ENCODE assay signal across 1 cellular context in the genomic region with DNA sequence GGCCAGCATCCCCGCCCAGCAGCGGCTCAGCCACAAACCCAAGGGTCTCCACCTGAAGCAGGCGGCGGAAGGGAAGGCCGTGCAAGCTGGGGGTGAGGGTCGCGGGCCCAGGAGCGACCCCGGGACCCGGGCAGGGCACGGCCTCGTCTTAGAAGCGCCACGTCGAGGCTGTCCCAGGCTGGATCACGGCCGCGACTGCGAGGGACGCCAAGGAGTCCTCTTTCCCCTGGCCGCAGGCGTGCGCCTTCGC.
TF ChIP-seq lines count a peak whose summit lies in the region.

No MANE protein-coding gene starts in this region.

TF ChIP-seq in HepG2, 621 proteins besides CTCF, POLR2A, EP300 and RAD21 (continues in another document):
- TF ChIP-seq ZNF138 (CRISPR knock-in tag; IDR thresholded peaks at IDR 0.05; ENCODE audit: low read depth), result 0 out of 2 replicates have a peak, but pooled peaks have one; percentile 75
- TF ChIP-seq ZNF563 (CRISPR knock-in tag; IDR thresholded peaks at IDR 0.05), result no peak
- no peak for TF ChIP-seq SMAD9 (CRISPR knock-in tag; IDR thresholded peaks at IDR 0.05)
- TF ChIP-seq ZNF431 (CRISPR knock-in tag; IDR thresholded peaks at IDR 0.05; ENCODE audit: borderline replicate concordance, low read depth), result 0 out of 2 replicates have a peak, but pooled peaks have one; percentile 11
- TF ChIP-seq BORCS8-MEF2B (CRISPR knock-in tag; IDR thresholded peaks at IDR 0.05), result peak; percentile 25; the same call in 1 of the 2 replicates
- peak; percentile 42; the same call in 1 of the 2 replicates for TF ChIP-seq ATF2 (CRISPR knock-in tag; IDR thresholded peaks at IDR 0.05)
- TF ChIP-seq ZNF543 (CRISPR knock-in tag; IDR thresholded peaks at IDR 0.05), result 0 out of 2 replicates have a peak, but pooled peaks have one; percentile 70
- TF ChIP-seq ELF1 (CRISPR knock-in tag; IDR thresholded peaks at IDR 0.05), result no peak
- TF ChIP-seq ARNT2 (CRISPR knock-in tag; IDR thresholded peaks at IDR 0.05; ENCODE audit: low read depth), result no peak; the same call in 1 of the 2 replicates
- TF ChIP-seq KDM5B (CRISPR knock-in tag; IDR thresholded peaks at IDR 0.05; ENCODE audit: borderline replicate concordance), result peak; percentile 23; the same call in 1 of the 2 replicates
- no peak for TF ChIP-seq NAIF1 (CRISPR knock-in tag; IDR thresholded peaks at IDR 0.05; ENCODE audit: borderline replicate concordance)
- TF ChIP-seq, protein P1, sequence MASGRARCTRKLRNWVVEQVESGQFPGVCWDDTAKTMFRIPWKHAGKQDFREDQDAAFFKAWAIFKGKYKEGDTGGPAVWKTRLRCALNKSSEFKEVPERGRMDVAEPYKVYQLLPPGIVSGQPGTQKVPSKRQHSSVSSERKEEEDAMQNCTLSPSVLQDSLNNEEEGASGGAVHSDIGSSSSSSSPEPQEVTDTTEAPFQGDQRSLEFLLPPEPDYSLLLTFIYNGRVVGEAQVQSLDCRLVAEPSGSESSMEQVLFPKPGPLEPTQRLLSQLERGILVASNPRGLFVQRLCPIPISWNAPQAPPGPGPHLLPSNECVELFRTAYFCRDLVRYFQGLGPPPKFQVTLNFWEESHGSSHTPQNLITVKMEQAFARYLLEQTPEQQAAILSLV (CRISPR knock-in tag; IDR thresholded peaks at IDR 0.05; ENCODE audit: borderline replicate concordance), result peak; percentile 72; the same call in 1 of the 2 replicates
- 0 out of 2 replicates have a peak, but pooled peaks have one; percentile 67 for TF ChIP-seq ZFP41 (CRISPR knock-in tag; IDR thresholded peaks at IDR 0.05; ENCODE audit: borderline replicate concordance)
- TF ChIP-seq BRD4 (CRISPR knock-in tag; IDR thresholded peaks at IDR 0.05), result peak; percentile 72; the same call in 1 of the 2 replicates
- TF ChIP-seq, protein P2, sequence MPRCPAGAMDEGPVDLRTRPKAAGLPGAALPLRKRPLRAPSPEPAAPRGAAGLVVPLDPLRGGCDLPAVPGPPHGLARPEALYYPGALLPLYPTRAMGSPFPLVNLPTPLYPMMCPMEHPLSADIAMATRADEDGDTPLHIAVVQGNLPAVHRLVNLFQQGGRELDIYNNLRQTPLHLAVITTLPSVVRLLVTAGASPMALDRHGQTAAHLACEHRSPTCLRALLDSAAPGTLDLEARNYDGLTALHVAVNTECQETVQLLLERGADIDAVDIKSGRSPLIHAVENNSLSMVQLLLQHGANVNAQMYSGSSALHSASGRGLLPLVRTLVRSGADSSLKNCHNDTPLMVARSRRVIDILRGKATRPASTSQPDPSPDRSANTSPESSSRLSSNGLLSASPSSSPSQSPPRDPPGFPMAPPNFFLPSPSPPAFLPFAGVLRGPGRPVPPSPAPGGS (CRISPR knock-in tag; IDR thresholded peaks at IDR 0.05), result peak; percentile 9; the same call in 1 of the 2 replicates
- TF ChIP-seq ZNF652 (CRISPR knock-in tag; IDR thresholded peaks at IDR 0.05; ENCODE audit: borderline replicate concordance, low read depth), result no peak
- peak; percentile 85 for TF ChIP-seq ZNF225 (CRISPR knock-in tag; IDR thresholded peaks at IDR 0.05)
- TF ChIP-seq ZNF367 (CRISPR knock-in tag; IDR thresholded peaks at IDR 0.05; ENCODE audit: borderline replicate concordance), result 0 out of 2 replicates have a peak, but pooled peaks have one; percentile 53
- TF ChIP-seq AGO2 (optimal IDR thresholded peaks at IDR 0.05; ENCODE audit: low read depth, low read length), result peak; percentile 8
- TF ChIP-seq, protein P3, sequence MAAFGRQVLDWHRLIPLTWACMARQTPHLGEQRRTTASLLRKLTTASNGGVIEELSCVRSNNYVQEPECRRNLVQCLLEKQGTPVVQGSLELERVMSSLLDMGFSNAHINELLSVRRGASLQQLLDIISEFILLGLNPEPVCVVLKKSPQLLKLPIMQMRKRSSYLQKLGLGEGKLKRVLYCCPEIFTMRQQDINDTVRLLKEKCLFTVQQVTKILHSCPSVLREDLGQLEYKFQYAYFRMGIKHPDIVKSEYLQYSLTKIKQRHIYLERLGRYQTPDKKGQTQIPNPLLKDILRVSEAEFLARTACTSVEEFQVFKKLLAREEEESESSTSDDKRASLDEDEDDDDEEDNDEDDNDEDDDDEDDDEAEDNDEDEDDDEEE (CRISPR knock-in tag; IDR thresholded peaks at IDR 0.05), result 0 out of 2 replicates have a peak, but pooled peaks have one; percentile 38
- TF ChIP-seq, protein P4, sequence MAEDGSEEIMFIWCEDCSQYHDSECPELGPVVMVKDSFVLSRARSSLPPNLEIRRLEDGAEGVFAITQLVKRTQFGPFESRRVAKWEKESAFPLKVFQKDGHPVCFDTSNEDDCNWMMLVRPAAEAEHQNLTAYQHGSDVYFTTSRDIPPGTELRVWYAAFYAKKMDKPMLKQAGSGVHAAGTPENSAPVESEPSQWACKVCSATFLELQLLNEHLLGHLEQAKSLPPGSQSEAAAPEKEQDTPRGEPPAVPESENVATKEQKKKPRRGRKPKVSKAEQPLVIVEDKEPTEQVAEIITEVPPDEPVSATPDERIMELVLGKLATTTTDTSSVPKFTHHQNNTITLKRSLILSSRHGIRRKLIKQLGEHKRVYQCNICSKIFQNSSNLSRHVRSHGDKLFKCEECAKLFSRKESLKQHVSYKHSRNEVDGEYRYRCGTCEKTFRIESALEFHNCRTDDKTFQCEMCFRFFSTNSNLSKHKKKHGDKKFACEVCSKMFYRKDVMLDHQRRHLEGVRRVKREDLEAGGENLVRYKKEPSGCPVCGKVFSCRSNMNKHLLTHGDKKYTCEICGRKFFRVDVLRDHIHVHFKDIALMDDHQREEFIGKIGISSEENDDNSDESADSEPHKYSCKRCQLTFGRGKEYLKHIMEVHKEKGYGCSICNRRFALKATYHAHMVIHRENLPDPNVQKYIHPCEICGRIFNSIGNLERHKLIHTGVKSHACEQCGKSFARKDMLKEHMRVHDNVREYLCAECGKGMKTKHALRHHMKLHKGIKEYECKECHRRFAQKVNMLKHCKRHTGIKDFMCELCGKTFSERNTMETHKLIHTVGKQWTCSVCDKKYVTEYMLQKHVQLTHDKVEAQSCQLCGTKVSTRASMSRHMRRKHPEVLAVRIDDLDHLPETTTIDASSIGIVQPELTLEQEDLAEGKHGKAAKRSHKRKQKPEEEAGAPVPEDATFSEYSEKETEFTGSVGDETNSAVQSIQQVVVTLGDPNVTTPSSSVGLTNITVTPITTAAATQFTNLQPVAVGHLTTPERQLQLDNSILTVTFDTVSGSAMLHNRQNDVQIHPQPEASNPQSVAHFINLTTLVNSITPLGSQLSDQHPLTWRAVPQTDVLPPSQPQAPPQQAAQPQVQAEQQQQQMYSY (CRISPR knock-in tag; IDR thresholded peaks at IDR 0.05), result 0 out of 2 replicates have a peak, but pooled peaks have one; percentile 51
- TF ChIP-seq REPIN1 (CRISPR knock-in tag; IDR thresholded peaks at IDR 0.05; ENCODE audit: borderline replicate concordance, low read depth), result 0 out of 2 replicates have a peak, but pooled peaks have one; percentile 36
- TF ChIP-seq HOXD1 (CRISPR knock-in tag; IDR thresholded peaks at IDR 0.05), result 0 out of 2 replicates have a peak, but pooled peaks have one; percentile 59
- TF ChIP-seq TMF1 (CRISPR knock-in tag; IDR thresholded peaks at IDR 0.05; ENCODE audit: low read depth), result 0 out of 2 replicates have a peak, but pooled peaks have one; percentile 41
- TF ChIP-seq, protein P5, sequence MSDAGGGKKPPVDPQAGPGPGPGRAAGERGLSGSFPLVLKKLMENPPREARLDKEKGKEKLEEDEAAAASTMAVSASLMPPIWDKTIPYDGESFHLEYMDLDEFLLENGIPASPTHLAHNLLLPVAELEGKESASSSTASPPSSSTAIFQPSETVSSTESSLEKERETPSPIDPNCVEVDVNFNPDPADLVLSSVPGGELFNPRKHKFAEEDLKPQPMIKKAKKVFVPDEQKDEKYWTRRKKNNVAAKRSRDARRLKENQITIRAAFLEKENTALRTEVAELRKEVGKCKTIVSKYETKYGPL (CRISPR knock-in tag; IDR thresholded peaks at IDR 0.05), result 0 out of 2 replicates have a peak, but pooled peaks have one; percentile 50
- TF ChIP-seq ZNF776 (CRISPR knock-in tag; IDR thresholded peaks at IDR 0.05), result peak; percentile 80
- TF ChIP-seq, protein P6, sequence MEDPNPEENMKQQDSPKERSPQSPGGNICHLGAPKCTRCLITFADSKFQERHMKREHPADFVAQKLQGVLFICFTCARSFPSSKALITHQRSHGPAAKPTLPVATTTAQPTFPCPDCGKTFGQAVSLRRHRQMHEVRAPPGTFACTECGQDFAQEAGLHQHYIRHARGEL (CRISPR knock-in tag; IDR thresholded peaks at IDR 0.05), result no peak
- no peak for TF ChIP-seq ESRRA (CRISPR knock-in tag; IDR thresholded peaks at IDR 0.05; ENCODE audit: low read depth)
- no peak for TF ChIP-seq GABPA (IDR thresholded peaks at IDR 0.05; ENCODE audit: low read depth, low read length)
- no peak for TF ChIP-seq GABPA (CRISPR knock-in tag; IDR thresholded peaks at IDR 0.05; ENCODE audit: low read depth)
- TF ChIP-seq KLF13 (CRISPR knock-in tag; IDR thresholded peaks at IDR 0.05), result 0 out of 2 replicates have a peak, but pooled peaks have one; percentile 78
- TF ChIP-seq BRF2 (CRISPR knock-in tag; IDR thresholded peaks at IDR 0.05), result 0 out of 2 replicates have a peak, but pooled peaks have one; percentile 26
- TF ChIP-seq JUNB (CRISPR knock-in tag; IDR thresholded peaks at IDR 0.05; ENCODE audit: borderline replicate concordance), result 0 out of 2 replicates have a peak, but pooled peaks have one; percentile 33
- no peak for TF ChIP-seq ZBTB25 (CRISPR knock-in tag; IDR thresholded peaks at IDR 0.05)
- no peak for TF ChIP-seq ZNF7 (CRISPR knock-in tag; IDR thresholded peaks at IDR 0.05)
- no peak for TF ChIP-seq SIX4 (CRISPR knock-in tag; IDR thresholded peaks at IDR 0.05)
- peak; percentile 20; the same call in 1 of the 2 replicates for TF ChIP-seq NCOA2 (CRISPR knock-in tag; IDR thresholded peaks at IDR 0.05)
- TF ChIP-seq ZNF317 (CRISPR knock-in tag; IDR thresholded peaks at IDR 0.05), result peak; percentile 36; the same call in 1 of the 2 replicates
- TF ChIP-seq ZNF777 (CRISPR knock-in tag; IDR thresholded peaks at IDR 0.05), result peak; percentile 98
- peak; percentile 68; the same call in 1 of the 2 replicates for TF ChIP-seq ZFP90 (CRISPR knock-in tag; IDR thresholded peaks at IDR 0.05; ENCODE audit: borderline replicate concordance)
- 0 out of 2 replicates have a peak, but pooled peaks have one; percentile 38 for TF ChIP-seq TBX2 (CRISPR knock-in tag; IDR thresholded peaks at IDR 0.05; ENCODE audit: borderline replicate concordance)
- peak; percentile 50 for TF ChIP-seq EED (CRISPR knock-in tag; IDR thresholded peaks at IDR 0.05)
- no peak for TF ChIP-seq SP140L (CRISPR knock-in tag; IDR thresholded peaks at IDR 0.05; ENCODE audit: borderline replicate concordance)
- no peak for TF ChIP-seq SRSF4 (IDR thresholded peaks at IDR 0.05; ENCODE audit: low read depth, low read length, poor library complexity, severe bottlenecking)
- TF ChIP-seq ZNF263 (CRISPR knock-in tag; IDR thresholded peaks at IDR 0.05), result peak; percentile 37; the same call in 1 of the 2 replicates
- TF ChIP-seq HDAC1 (CRISPR knock-in tag; IDR thresholded peaks at IDR 0.05), result peak; percentile 69; the same call in 1 of the 2 replicates
- TF ChIP-seq, protein P7, sequence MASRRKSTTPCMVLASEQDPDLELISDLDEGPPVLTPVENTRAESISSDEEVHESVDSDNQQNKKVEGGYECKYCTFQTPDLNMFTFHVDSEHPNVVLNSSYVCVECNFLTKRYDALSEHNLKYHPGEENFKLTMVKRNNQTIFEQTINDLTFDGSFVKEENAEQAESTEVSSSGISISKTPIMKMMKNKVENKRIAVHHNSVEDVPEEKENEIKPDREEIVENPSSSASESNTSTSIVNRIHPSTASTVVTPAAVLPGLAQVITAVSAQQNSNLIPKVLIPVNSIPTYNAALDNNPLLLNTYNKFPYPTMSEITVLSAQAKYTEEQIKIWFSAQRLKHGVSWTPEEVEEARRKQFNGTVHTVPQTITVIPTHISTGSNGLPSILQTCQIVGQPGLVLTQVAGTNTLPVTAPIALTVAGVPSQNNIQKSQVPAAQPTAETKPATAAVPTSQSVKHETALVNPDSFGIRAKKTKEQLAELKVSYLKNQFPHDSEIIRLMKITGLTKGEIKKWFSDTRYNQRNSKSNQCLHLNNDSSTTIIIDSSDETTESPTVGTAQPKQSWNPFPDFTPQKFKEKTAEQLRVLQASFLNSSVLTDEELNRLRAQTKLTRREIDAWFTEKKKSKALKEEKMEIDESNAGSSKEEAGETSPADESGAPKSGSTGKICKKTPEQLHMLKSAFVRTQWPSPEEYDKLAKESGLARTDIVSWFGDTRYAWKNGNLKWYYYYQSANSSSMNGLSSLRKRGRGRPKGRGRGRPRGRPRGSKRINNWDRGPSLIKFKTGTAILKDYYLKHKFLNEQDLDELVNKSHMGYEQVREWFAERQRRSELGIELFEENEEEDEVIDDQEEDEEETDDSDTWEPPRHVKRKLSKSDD (CRISPR knock-in tag; IDR thresholded peaks at IDR 0.05; ENCODE audit: low read depth), result 0 out of 2 replicates have a peak, but pooled peaks have one; percentile 61
- peak; percentile 34; the same call in 1 of the 2 replicates for TF ChIP-seq MED1 (CRISPR knock-in tag; IDR thresholded peaks at IDR 0.05)
- TF ChIP-seq ZBTB1 (CRISPR knock-in tag; IDR thresholded peaks at IDR 0.05; ENCODE audit: borderline replicate concordance), result no peak
